1 cellular context compared by ENCODE assay signal in the genomic region with DNA sequence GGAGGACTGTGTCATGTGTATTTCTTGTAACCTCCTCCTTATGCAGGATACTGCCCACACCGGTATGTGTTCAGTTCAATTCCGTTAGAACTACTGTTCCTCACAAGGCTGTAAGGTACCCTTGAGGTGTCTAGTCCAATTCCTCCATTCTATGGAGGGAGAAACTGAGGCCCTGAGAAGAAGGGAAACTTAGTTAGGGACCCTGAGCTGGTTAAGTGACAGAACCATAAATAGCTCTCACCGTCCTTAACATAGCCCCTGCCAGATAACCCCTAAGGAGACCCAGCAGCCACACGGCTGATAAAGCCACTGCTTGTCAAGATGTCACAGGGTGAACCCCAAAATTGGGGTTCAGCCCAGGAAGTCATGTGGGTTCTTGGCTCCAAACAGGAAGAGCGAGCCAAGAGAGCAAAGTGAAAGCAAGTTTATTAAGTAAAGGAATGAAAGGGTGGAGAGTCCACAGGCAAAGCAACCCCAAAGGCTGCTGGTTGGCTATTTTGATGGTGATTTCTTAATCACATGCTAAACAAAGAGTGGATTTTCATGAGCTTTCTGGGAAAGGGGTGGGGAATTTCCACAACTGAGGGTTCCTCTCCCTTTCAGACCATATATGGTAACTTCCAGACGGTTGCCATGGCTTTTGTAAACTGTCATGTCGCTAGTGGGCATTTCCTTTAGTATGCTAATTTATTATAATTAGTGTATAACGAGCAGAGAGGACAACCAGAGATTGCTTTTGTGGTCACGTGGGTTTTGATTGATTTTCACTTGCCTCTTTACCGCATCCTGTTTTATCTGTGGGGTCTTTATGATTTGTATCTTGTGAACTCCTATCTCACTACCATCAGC.
TF ChIP-seq lines count a peak whose summit lies in the region.

No MANE protein-coding gene starts in this region.

TF ChIP-seq in K562, 482 proteins besides CTCF, POLR2A, EP300 and RAD21 (continued from another document and continues in another):
- TF ChIP-seq ZNF398 (CRISPR knock-in tag; IDR thresholded peaks at IDR 0.05) (no peak), EGR1 (conservative IDR thresholded peaks at IDR 0.05) (no peak), SMAD1 (IDR thresholded peaks at IDR 0.05; ENCODE audit: low read depth, low read length, partially characterized antibody) (no peak), ADNP (tag; IDR thresholded peaks at IDR 0.05) (no peak), POLR2G (IDR thresholded peaks at IDR 0.05; ENCODE audit: low read depth, low read length) (no peak), ERF (CRISPR knock-in tag; IDR thresholded peaks at IDR 0.05) (no peak), MEF2A (IDR thresholded peaks at IDR 0.05; ENCODE audit: control insufficient read depth, low read depth, low read length) (peak; percentile 78), ZNF518B (CRISPR knock-in tag; IDR thresholded peaks at IDR 0.05) (no peak), TRIM25 (IDR thresholded peaks at IDR 0.05; ENCODE audit: borderline replicate concordance) (no peak), ZNF444 (CRISPR knock-in tag; IDR thresholded peaks at IDR 0.05) (no peak), NFIC (IDR thresholded peaks at IDR 0.05) (no peak), ZNF699 (CRISPR knock-in tag; IDR thresholded peaks at IDR 0.05; ENCODE audit: insufficient replicate concordance) (no peak), ZNF197 (CRISPR knock-in tag; IDR thresholded peaks at IDR 0.05; ENCODE audit: low read depth) (no peak), POLR2AphosphoS5 (IDR thresholded peaks at IDR 0.05; ENCODE audit: control insufficient read depth, insufficient read depth, low read depth, low read length) (peak; percentile 27; the same call in 1 of the 2 replicates), ZNF280B (CRISPR knock-in tag; IDR thresholded peaks at IDR 0.05) (no peak), KDM4B (IDR thresholded peaks at IDR 0.05; ENCODE audit: borderline replicate concordance in 2 of 2, low read depth in 1 of 2) (no peak), PHF21A (IDR thresholded peaks at IDR 0.05; ENCODE audit: borderline replicate concordance, low read depth) (no peak), HDAC1 (IDR thresholded peaks at IDR 0.05) (peak in 1 of 2 experiments; percentile 36; a peak in 1 of 4 replicates), NCOR1 (IDR thresholded peaks at IDR 0.05) (peak; percentile 35; the same call in 1 of the 2 replicates), TAF1 (IDR thresholded peaks at IDR 0.05; ENCODE audit: control insufficient read depth, extremely low read depth, insufficient read depth, low read length, severe bottlenecking) (no peak), SMAD2 (IDR thresholded peaks at IDR 0.05; ENCODE audit: low read depth, low read length) (no peak), MBD1 (CRISPR knock-in tag; IDR thresholded peaks at IDR 0.05) (no peak), TCF3 (CRISPR knock-in tag; IDR thresholded peaks at IDR 0.05) (peak; percentile 42), SP2 (IDR thresholded peaks at IDR 0.05; ENCODE audit: extremely low read depth, low read depth, low read length, poor library complexity, severe bottlenecking) (no peak), KAT8 (IDR thresholded peaks at IDR 0.05; ENCODE audit: low read depth) (no peak), HCFC1 (IDR thresholded peaks at IDR 0.05; ENCODE audit: low read depth, low read length) (no peak), ELF2 (CRISPR knock-in tag; IDR thresholded peaks at IDR 0.05) (no peak), RUNX1 (IDR thresholded peaks at IDR 0.05; ENCODE audit: low read depth) (no peak), XRCC5 (IDR thresholded peaks at IDR 0.05; ENCODE audit: low read depth, low read length) (no peak), ZBTB7A (IDR thresholded peaks at IDR 0.05; ENCODE audit: borderline replicate concordance, control insufficient read depth, low read depth, low read length) (peak; percentile 51; the same call in 1 of the 2 replicates), KDM1A (IDR thresholded peaks at IDR 0.05) (peak; percentile 48 to 72), ZC3H11A (IDR thresholded peaks at IDR 0.05; ENCODE audit: low read depth, low read length) (no peak), PHB (CRISPR knock-in tag; IDR thresholded peaks at IDR 0.05) (no peak), FIP1L1 (IDR thresholded peaks at IDR 0.05; ENCODE audit: low read depth, low read length, poor library complexity, severe bottlenecking) (no peak), SPI1 (IDR thresholded peaks at IDR 0.05; ENCODE audit: borderline replicate concordance, low read depth, low read length) (0 out of 2 replicates have a peak, but pooled peaks have one; percentile 6), ZBTB33 (CRISPR knock-in tag; IDR thresholded peaks at IDR 0.05) (peak; percentile 21; the same call in 1 of the 2 replicates), ARHGAP35 (IDR thresholded peaks at IDR 0.05; ENCODE audit: partially characterized antibody) (no peak), SETDB1 (IDR thresholded peaks at IDR 0.05; ENCODE audit: low read length) (no peak), PTTG1 (tag; IDR thresholded peaks at IDR 0.05; ENCODE audit: low read depth) (no peak; the same call in 1 of the 2 replicates), PBX2 (CRISPR knock-in tag; IDR thresholded peaks at IDR 0.05; ENCODE audit: low read depth) (no peak), PBX2 (tag; conservative IDR thresholded peaks at IDR 0.05; ENCODE audit: low read depth) (peak; percentile 26), DACH1 (IDR thresholded peaks at IDR 0.05; ENCODE audit: partially characterized antibody) (no peak), ZFP36 (IDR thresholded peaks at IDR 0.05; ENCODE audit: low read depth, low read length, partially characterized antibody) (peak; percentile 43)
- TF ChIP-seq, protein P1, sequence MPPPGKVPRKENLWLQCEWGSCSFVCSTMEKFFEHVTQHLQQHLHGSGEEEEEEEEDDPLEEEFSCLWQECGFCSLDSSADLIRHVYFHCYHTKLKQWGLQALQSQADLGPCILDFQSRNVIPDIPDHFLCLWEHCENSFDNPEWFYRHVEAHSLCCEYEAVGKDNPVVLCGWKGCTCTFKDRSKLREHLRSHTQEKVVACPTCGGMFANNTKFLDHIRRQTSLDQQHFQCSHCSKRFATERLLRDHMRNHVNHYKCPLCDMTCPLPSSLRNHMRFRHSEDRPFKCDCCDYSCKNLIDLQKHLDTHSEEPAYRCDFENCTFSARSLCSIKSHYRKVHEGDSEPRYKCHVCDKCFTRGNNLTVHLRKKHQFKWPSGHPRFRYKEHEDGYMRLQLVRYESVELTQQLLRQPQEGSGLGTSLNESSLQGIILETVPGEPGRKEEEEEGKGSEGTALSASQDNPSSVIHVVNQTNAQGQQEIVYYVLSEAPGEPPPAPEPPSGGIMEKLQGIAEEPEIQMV (tag; conservative IDR thresholded peaks at IDR 0.05; ENCODE audit: low read depth) = 0 out of 2 replicates have a peak, but pooled peaks have one; percentile 51
